In genomic region chr2:101308432-101309210, GRCh38 we compare ENCODE assay signal across 1 cellular context.
TF ChIP-seq lines count a peak whose summit lies in the region.

TSS of gene RNF149 (minus strand) at chr2:101308701. CDS start at chr2:101308588, 113 bp downstream.

TF ChIP-seq in H1, 55 proteins besides CTCF, POLR2A, EP300 and RAD21 (continued from another document):
- TF ChIP-seq USF2 (IDR thresholded peaks at IDR 0.05; ENCODE audit: low read length) (no peak), CREB1 (IDR thresholded peaks at IDR 0.05) (peak; percentile 21; the same call in 1 of the 2 replicates), TEAD4 (IDR thresholded peaks at IDR 0.05; ENCODE audit: low read depth, low read length) (no peak), CBX8 (IDR thresholded peaks at IDR 0.05; ENCODE audit: borderline replicate concordance, low read depth, low read length) (no peak), ZNF274 (IDR thresholded peaks at IDR 0.05; ENCODE audit: borderline replicate concordance, extremely low read depth, low read length) (no peak), CEBPB (IDR thresholded peaks at IDR 0.05; ENCODE audit: low read depth, low read length) (peak; percentile 91), TCF12 (IDR thresholded peaks at IDR 0.05; ENCODE audit: low read depth, low read length) (no peak), RBBP5 (IDR thresholded peaks at IDR 0.05; ENCODE audit: borderline replicate concordance, low read depth, low read length) (peak; percentile 86; the same call in 1 of the 2 replicates), POLR2AphosphoS5 (IDR thresholded peaks at IDR 0.05; ENCODE audit: low read depth, low read length) (peak; percentile 66), MAX (IDR thresholded peaks at IDR 0.05) (peak; percentile 46; the same call in 1 of the 2 replicates), CTBP2 (IDR thresholded peaks at IDR 0.05; ENCODE audit: borderline replicate concordance, insufficient read depth, insufficient read length, low read length) (no peak), SUZ12 (IDR thresholded peaks at IDR 0.05; ENCODE audit: low read length) (no peak), TAF7 (optimal IDR thresholded peaks at IDR 0.05; ENCODE audit: borderline replicate concordance, low read depth, low read length) (no peak), PHF8 (conservative IDR thresholded peaks at IDR 0.05; ENCODE audit: low read depth, low read length) (peak; percentile 69), KDM4A (IDR thresholded peaks at IDR 0.05; ENCODE audit: low read depth, low read length, severe bottlenecking) (peak; percentile 99), ATF3 (IDR thresholded peaks at IDR 0.05; ENCODE audit: insufficient read depth, low read depth, low read length) (no peak), NANOG (IDR thresholded peaks at IDR 0.05; ENCODE audit: insufficient read depth, low read depth, low read length, poor library complexity, severe bottlenecking) (no peak), GTF2F1 (IDR thresholded peaks at IDR 0.05; ENCODE audit: borderline replicate concordance, low read depth, low read length) (no peak), RXRA (IDR thresholded peaks at IDR 0.05; ENCODE audit: insufficient read depth, low read depth, low read length) (no peak), POU5F1 (IDR thresholded peaks at IDR 0.05; ENCODE audit: low read depth, low read length) (no peak), TBP (IDR thresholded peaks at IDR 0.05; ENCODE audit: low read depth, low read length) (no peak; the same call in 1 of the 2 replicates), SRF (IDR thresholded peaks at IDR 0.05; ENCODE audit: low read depth, low read length) (no peak), BCL11A (IDR thresholded peaks at IDR 0.05; ENCODE audit: low read depth in 2 of 2, low read length in 2 of 2) (no peak), ASH2L (IDR thresholded peaks at IDR 0.05; ENCODE audit: low read length) (peak; percentile 91), KDM5A (IDR thresholded peaks at IDR 0.05; ENCODE audit: low read length) (no peak), SAP30 (IDR thresholded peaks at IDR 0.05; ENCODE audit: insufficient read depth, insufficient replicate concordance, low read length) (no peak), NRF1 (IDR thresholded peaks at IDR 0.05; ENCODE audit: low read depth, low read length) (peak; percentile 94), MAFK (IDR thresholded peaks at IDR 0.05; ENCODE audit: low read depth, low read length) (no peak), RNF2 (IDR thresholded peaks at IDR 0.05; ENCODE audit: borderline replicate concordance, low read depth, low read length, missing control alignments, poor library complexity, severe bottlenecking) (no peak), CHD2 (IDR thresholded peaks at IDR 0.05; ENCODE audit: low read length) (no peak), CBX5 (IDR thresholded peaks at IDR 0.05; ENCODE audit: low read depth, low read length) (no peak), ATF2 (IDR thresholded peaks at IDR 0.05; ENCODE audit: low read length) (no peak), JUND (IDR thresholded peaks at IDR 0.05; ENCODE audit: low read length) (no peak), SP2 (IDR thresholded peaks at IDR 0.05; ENCODE audit: low read length) (no peak), GABPA (IDR thresholded peaks at IDR 0.05; ENCODE audit: borderline replicate concordance, insufficient read depth, low read length) (no peak; the same call in 1 of the 2 replicates), SIX5 (IDR thresholded peaks at IDR 0.05; ENCODE audit: low read depth, low read length) (no peak)
- TF ChIP-seq, protein P1, sequence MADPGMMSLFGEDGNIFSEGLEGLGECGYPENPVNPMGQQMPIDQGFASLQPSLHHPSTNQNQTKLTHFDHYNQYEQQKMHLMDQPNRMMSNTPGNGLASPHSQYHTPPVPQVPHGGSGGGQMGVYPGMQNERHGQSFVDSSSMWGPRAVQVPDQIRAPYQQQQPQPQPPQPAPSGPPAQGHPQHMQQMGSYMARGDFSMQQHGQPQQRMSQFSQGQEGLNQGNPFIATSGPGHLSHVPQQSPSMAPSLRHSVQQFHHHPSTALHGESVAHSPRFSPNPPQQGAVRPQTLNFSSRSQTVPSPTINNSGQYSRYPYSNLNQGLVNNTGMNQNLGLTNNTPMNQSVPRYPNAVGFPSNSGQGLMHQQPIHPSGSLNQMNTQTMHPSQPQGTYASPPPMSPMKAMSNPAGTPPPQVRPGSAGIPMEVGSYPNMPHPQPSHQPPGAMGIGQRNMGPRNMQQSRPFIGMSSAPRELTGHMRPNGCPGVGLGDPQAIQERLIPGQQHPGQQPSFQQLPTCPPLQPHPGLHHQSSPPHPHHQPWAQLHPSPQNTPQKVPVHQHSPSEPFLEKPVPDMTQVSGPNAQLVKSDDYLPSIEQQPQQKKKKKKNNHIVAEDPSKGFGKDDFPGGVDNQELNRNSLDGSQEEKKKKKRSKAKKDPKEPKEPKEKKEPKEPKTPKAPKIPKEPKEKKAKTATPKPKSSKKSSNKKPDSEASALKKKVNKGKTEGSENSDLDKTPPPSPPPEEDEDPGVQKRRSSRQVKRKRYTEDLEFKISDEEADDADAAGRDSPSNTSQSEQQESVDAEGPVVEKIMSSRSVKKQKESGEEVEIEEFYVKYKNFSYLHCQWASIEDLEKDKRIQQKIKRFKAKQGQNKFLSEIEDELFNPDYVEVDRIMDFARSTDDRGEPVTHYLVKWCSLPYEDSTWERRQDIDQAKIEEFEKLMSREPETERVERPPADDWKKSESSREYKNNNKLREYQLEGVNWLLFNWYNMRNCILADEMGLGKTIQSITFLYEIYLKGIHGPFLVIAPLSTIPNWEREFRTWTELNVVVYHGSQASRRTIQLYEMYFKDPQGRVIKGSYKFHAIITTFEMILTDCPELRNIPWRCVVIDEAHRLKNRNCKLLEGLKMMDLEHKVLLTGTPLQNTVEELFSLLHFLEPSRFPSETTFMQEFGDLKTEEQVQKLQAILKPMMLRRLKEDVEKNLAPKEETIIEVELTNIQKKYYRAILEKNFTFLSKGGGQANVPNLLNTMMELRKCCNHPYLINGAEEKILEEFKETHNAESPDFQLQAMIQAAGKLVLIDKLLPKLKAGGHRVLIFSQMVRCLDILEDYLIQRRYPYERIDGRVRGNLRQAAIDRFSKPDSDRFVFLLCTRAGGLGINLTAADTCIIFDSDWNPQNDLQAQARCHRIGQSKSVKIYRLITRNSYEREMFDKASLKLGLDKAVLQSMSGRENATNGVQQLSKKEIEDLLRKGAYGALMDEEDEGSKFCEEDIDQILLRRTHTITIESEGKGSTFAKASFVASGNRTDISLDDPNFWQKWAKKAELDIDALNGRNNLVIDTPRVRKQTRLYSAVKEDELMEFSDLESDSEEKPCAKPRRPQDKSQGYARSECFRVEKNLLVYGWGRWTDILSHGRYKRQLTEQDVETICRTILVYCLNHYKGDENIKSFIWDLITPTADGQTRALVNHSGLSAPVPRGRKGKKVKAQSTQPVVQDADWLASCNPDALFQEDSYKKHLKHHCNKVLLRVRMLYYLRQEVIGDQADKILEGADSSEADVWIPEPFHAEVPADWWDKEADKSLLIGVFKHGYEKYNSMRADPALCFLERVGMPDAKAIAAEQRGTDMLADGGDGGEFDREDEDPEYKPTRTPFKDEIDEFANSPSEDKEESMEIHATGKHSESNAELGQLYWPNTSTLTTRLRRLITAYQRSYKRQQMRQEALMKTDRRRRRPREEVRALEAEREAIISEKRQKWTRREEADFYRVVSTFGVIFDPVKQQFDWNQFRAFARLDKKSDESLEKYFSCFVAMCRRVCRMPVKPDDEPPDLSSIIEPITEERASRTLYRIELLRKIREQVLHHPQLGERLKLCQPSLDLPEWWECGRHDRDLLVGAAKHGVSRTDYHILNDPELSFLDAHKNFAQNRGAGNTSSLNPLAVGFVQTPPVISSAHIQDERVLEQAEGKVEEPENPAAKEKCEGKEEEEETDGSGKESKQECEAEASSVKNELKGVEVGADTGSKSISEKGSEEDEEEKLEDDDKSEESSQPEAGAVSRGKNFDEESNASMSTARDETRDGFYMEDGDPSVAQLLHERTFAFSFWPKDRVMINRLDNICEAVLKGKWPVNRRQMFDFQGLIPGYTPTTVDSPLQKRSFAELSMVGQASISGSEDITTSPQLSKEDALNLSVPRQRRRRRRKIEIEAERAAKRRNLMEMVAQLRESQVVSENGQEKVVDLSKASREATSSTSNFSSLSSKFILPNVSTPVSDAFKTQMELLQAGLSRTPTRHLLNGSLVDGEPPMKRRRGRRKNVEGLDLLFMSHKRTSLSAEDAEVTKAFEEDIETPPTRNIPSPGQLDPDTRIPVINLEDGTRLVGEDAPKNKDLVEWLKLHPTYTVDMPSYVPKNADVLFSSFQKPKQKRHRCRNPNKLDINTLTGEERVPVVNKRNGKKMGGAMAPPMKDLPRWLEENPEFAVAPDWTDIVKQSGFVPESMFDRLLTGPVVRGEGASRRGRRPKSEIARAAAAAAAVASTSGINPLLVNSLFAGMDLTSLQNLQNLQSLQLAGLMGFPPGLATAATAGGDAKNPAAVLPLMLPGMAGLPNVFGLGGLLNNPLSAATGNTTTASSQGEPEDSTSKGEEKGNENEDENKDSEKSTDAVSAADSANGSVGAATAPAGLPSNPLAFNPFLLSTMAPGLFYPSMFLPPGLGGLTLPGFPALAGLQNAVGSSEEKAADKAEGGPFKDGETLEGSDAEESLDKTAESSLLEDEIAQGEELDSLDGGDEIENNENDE (IDR thresholded peaks at IDR 0.05; ENCODE audit: insufficient replicate concordance, low read length) = no peak
